Comparison of ENCODE assay signal across 33 cellular contexts in genomic region chr11:87141322-87141721, GRCh38.
"Had no signal": no experiment of that assay in that cellular context is flagged by ENCODE, and none has a peak within 500 bp of the region (broad histone marks: within the 10 kb centered on the region; RNA-seq: fewer than 3 reads in every experiment).

No MANE protein-coding gene starts in this region.

- DNase-seq: activated effector memory CD4-positive, alpha-beta T cell treated with anti-CD3 and anti-CD28 coated beads, Interleukin-2, amount 50 U/mL, for 16 hours; activated effector memory CD4-positive, alpha-beta T cell treated with Interleukin-2 at 50 U/mL for 16 hours; activated gamma-delta T cell; activated gamma-delta T cell treated with Interleukin-2 at 50 U/mL for 16 hours; activated naive CD4-positive, alpha-beta T cell; activated naive CD4-positive, alpha-beta T cell treated with anti-CD3 and anti-CD28 coated beads for 36 hours; activated naive CD4-positive, alpha-beta T cell treated with anti-CD3 and anti-CD28 coated beads, Interleukin-2, amount 10 ng/mL, durations not matched to agents 7 days and 5 days; activated naive CD4-positive, alpha-beta T cell treated with anti-CD3 and anti-CD28 coated beads, Interleukin-2, amount 50 U/mL, for 16 hours; activated naive CD4-positive, alpha-beta T cell treated with Interleukin-2 at 50 U/mL for 16 hours; activated naive CD8-positive, alpha-beta T cell treated with anti-CD3 and anti-CD28 coated beads for 36 hours; activated naive CD8-positive, alpha-beta T cell treated with anti-CD3 and anti-CD28 coated beads, Interleukin-2, amount 10 ng/mL, durations not matched to agents 7 days and 5 days; activated naive CD8-positive, alpha-beta T cell treated with anti-CD3 and anti-CD28 coated beads, Interleukin-2, amount 50 U/mL, for 24 hours; activated T-cell treated with anti-CD3 and anti-CD28 coated beads, Interleukin-2, amount 50 U/mL, for 1 hour; activated T-cell treated with anti-CD3 and anti-CD28 coated beads, Interleukin-2, amount 50 U/mL, for 24 hours; activated T-cell treated with anti-CD3 and anti-CD28 coated beads, Interleukin-2, amount 50 U/mL, for 4 hours; activated T-cell treated with anti-CD3 and anti-CD28 coated beads, Interleukin-2, amount 50 U/mL, for 48 hours; activated T-cell treated with anti-CD3 and anti-CD28 coated beads, Interleukin-2, amount 50 U/mL, for 72 hours; adrenal gland; amniotic stem cell; amygdala; anterior cingulate cortex; aorta; body of pancreas; brain microvascular endothelial cell; caudate nucleus; central memory CD4-positive, alpha-beta T cell; cerebellar nuclear complex had no signal

- H3K9me3 ChIP-seq: body of pancreas had no signal

- H3K27ac ChIP-seq: adrenal gland, ascending aorta, body of pancreas, brain microvascular endothelial cell, breast epithelium, cardiac muscle cell had no signal

- H3K4me1 ChIP-seq: adrenal gland, ascending aorta, body of pancreas, breast epithelium had no signal

- H3K27me3 ChIP-seq: adrenal gland, ascending aorta, body of pancreas, brain microvascular endothelial cell, breast epithelium, cardiac muscle cell had no signal

- H3K4me3 ChIP-seq: adrenal gland, ascending aorta, body of pancreas, breast epithelium, cardiac muscle cell had no signal

- FAIRE-seq: astrocyte had no signal

- ATAC-seq: activated naive CD4-positive, alpha-beta T cell treated with anti-CD3 and anti-CD28 coated beads, Interleukin-2, amount 50 U/mL, for 72 hours; activated naive CD8-positive, alpha-beta T cell treated with anti-CD3 and anti-CD28 coated beads, Interleukin-2, amount 50 U/mL, for 24 hours; activated T-cell treated with anti-CD3 and anti-CD28 coated beads, Interleukin-2, amount 50 U/mL, for 4 hours; activated T-cell treated with anti-CD3 and anti-CD28 coated beads, Interleukin-2, amount 50 U/mL, for 72 hours; activated T-helper 17 cell treated with anti-CD3 and anti-CD28 coated beads, Interleukin-2, amount 50 U/mL, for 72 hours; body of pancreas had no signal

- H3K36me3 ChIP-seq: adrenal gland, brain microvascular endothelial cell, breast epithelium, cardiac muscle cell had no signal
